In the genomic region with DNA sequence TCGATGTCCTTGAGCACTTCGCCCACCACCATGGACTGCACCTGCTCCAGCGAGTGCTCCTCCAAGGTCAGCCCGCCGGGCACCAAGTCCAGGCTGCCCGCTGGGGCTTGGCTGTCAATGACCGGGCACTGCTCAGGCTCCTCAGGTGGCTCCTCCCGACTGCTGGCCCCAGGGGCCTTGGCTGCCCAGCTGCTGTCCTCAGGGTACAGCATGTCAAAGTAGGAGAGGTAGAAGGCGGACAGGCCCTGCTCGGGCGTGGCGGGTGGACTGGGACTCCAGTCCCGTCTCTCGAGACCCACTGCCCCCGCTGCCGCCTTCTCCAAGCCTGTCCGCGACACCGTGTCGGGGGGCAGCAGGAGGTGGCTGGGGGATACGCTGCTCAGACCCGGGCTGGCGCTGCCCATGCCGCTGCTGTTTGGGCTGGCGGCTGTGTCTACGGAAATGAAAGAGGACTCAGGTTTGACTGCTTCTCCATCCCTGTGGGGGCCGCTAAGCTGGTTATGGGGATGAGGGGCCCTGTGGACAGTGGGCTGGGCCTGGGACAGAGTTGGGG, we compare ENCODE assay signal across 20 cellular contexts. TPM values are rescaled to one million over a fixed set of nuclear protein-coding genes. Genes with fewer than 3 reads are reported as not detected.
A peak's percentile ranks its signal among the peaks of the same experiment; 100 is the strongest.
DNase-seq lines count a peak whose midpoint lies in the region; ATAC-seq and TF ChIP-seq lines count a peak whose summit lies in the region.
"Had no signal": no experiment of that assay in that cellular context is flagged by ENCODE, and none has a peak within 500 bp of the region (broad histone marks: within the 10 kb centered on the region; RNA-seq: fewer than 3 reads in every experiment).

No MANE protein-coding gene starts in this region.

- no peaks in the 10 kb centered on the region for H3K36me3 ChIP-seq in breast epithelium
- no peaks in the 10 kb centered on the region for H3K36me3 ChIP-seq in aorta (ENCODE audit: control insufficient read depth in 1 of 2, insufficient read depth in 2 of 2, low read length in 1 of 2)
- H3K36me3 ChIP-seq: MG63, Peyer's patch, SJSA1 had no signal

- DNase-seq in breast epithelium (ENCODE audit: low spot score in 2 of 2) = no peak
- DNase-seq in MCF 10A (ENCODE audit: unreplicated experiment) = no peak
- no peak for DNase-seq in nephron progenitor cell
- DNase-seq in NCI-H2081 (lab: John Stamatoyannopoulos, UW) = no peak
- DNase-seq in aorta = no peak
- DNase-seq in NCI-H187 (lab: John Stamatoyannopoulos, UW) = no peak
- DNase-seq: GF-D8, NCI-H1417, NCI-H1694 treated with DMSO at 0.1 percent for 48 hours, NCI-H2107, NCI-H748 treated with DMSO at 0.1 percent for 48 hours, Peyer's patch had no signal

- no peak for TF ChIP-seq CTCF in breast epithelium (IDR thresholded peaks at IDR 0.05)
- no peak for TF ChIP-seq CTCF in MCF 10A (IDR thresholded peaks at IDR 0.05; ENCODE audit: unreplicated experiment)
- TF ChIP-seq CTCF in VCaP (conservative IDR thresholded peaks at IDR 0.05) = no peak
- no peak for TF ChIP-seq CTCF in nephron progenitor cell (IDR thresholded peaks at IDR 0.05)

- no peaks in the 10 kb centered on the region for H3K36me3 Mint-ChIP-seq in MCF 10A (ENCODE audit: insufficient read depth, unreplicated experiment)
- no peaks in the 10 kb centered on the region for H3K36me3 Mint-ChIP-seq in nephron progenitor cell (ENCODE audit: low read depth)
- H3K36me3 Mint-ChIP-seq: CD14-positive monocyte had no signal

- CTCF ChIA-PET in MCF 10A (lab: Yijun Ruan, JAX) = no interaction called here

- no TSS peak for BruUV-seq in MCF 10A (replicated peaks; lab: Mats Ljungman, UMichigan)

- H3K27ac Mint-ChIP-seq in MCF 10A (ENCODE audit: low read depth, unreplicated experiment) (no peak overlapping the region), nephron progenitor cell (peak overlapping the region; percentile 54)
- H3K27ac Mint-ChIP-seq: CD14-positive monocyte had no signal

- H3K27me3 ChIP-seq in breast epithelium = no peaks in the 10 kb centered on the region
- H3K27me3 ChIP-seq in aorta (ENCODE audit: control insufficient read depth in 1 of 2, insufficient read depth in 2 of 2, low read length in 1 of 2) = no peaks in the 10 kb centered on the region
- H3K27me3 ChIP-seq: MG63, Peyer's patch, SJSA1 had no signal

- intact Hi-C loops in breast epithelium (cut with DNase I; ENCODE audit: low total_unique reads) = no loop called here
- intact Hi-C loops in MCF 10A (cut with micrococcal nuclease) = no loop called here
- intact Hi-C loops in aorta (cut with DNase I) = no loop called here

- POLR2A ChIA-PET in MCF 10A (lab: Yijun Ruan, JAX) = interaction anchor here (0.7 kb wide), 1 partner anchor 38 kb away, joined by 3 read pairs; no protein-coding TSS in a partner anchor

- H3K27me3 Mint-ChIP-seq in MCF 10A (ENCODE audit: insufficient read depth, unreplicated experiment) (no peaks in the 10 kb centered on the region), nephron progenitor cell (ENCODE audit: low read depth, poor library complexity) (peaks cover 13% of the 10 kb centered on the region)

- H3K9me3 Mint-ChIP-seq in MCF 10A (ENCODE audit: unreplicated experiment) (no peaks in the 10 kb centered on the region), nephron progenitor cell (no peaks in the 10 kb centered on the region)
- H3K9me3 Mint-ChIP-seq: CD14-positive monocyte had no signal

- no peak overlapping the region for H3K4me3 Mint-ChIP-seq in MCF 10A (ENCODE audit: unreplicated experiment)
- H3K4me3 Mint-ChIP-seq in nephron progenitor cell = no peak overlapping the region
- H3K4me3 Mint-ChIP-seq: CD14-positive monocyte had no signal

- H3K27ac ChIP-seq in breast epithelium (peak overlapping the region; percentile 42 to 86), VCaP (peak overlapping the region; percentile 100), aorta (ENCODE audit: low read depth in 1 of 2, low read length in 2 of 2) (no peak overlapping the region)
- H3K27ac ChIP-seq: Peyer's patch, SJSA1 had no signal

- H3K9me3 ChIP-seq in breast epithelium (no peaks in the 10 kb centered on the region), aorta (ENCODE audit: control insufficient read depth, low read length) (no peaks in the 10 kb centered on the region)
- H3K9me3 ChIP-seq: MG63, Peyer's patch, SJSA1 had no signal

- H3K4me3 ChIP-seq in breast epithelium = no peak overlapping the region
- no peak overlapping the region for H3K4me3 ChIP-seq in aorta (ENCODE audit: low read length in 2 of 2)
- H3K4me3 ChIP-seq: MG63, Peyer's patch, SJSA1 had no signal

- ATAC-seq in GM18858 (IDR thresholded peaks at IDR 0.05; ENCODE audit: unreplicated experiment) (no peak), aorta (ENCODE audit: low FRiP score) (no peak)
- ATAC-seq: Right ventricle myocardium inferior had no signal

- H3K4me1 Mint-ChIP-seq in MCF 10A (ENCODE audit: insufficient read depth, unreplicated experiment) (peaks cover 14% of the 10 kb centered on the region), nephron progenitor cell (peaks cover 40% of the 10 kb centered on the region)
- H3K4me1 Mint-ChIP-seq: CD14-positive monocyte had no signal

- TF ChIP-seq POLR2A in breast epithelium (IDR thresholded peaks at IDR 0.05) = no peak

- H3K4me1 ChIP-seq in breast epithelium = no peaks in the 10 kb centered on the region
- H3K4me1 ChIP-seq in aorta (ENCODE audit: control insufficient read depth in 1 of 2, insufficient read depth in 2 of 2, low read length in 2 of 2) = no peaks in the 10 kb centered on the region

- WGBS in aorta, 2 donors = 95 to 97% methylated on average over 27 of the region's 27 CpGs

RNA-seq across cellular contexts. Expression of gene SPDEF, which starts 12.0 kb away (rescaled TPM):
- 100 to 1,000 TPM in 1 of 3 donors, 10 to 100 TPM in 1, under 1 TPM in 1; 0.48 to 123 (median 89.0) TPM for total RNA-seq in breast epithelium
- not detected in 2 replicates for total RNA-seq in MCF 10A (2022)
- total RNA-seq in aorta = under 1 TPM in 1 of 2 donors, not detected in 1; 0.23 TPM
- 1 to 10 TPM in 1 of 2 donors, under 1 TPM in 1; 0.67 to 3.0 TPM for polyA plus RNA-seq in aorta
- total RNA-seq: A172, NCI-H460, Right ventricle myocardium inferior, SJSA1 had no signal
- polyA plus RNA-seq: CD14-positive monocyte had no signal

Comparison
In these comparisons a context has a peak if more than half of its experiments do, and no peak if none do; other contexts are left out.
1. H3K27ac ChIP-seq: peak in breast epithelium (2 of 2) and VCaP (single experiment); none in aorta (0 of 2).